Comparison of ENCODE assay signal across 10 cellular contexts in genomic region chr7:123769371-123769770, GRCh38. TPM values are rescaled to one million over a fixed set of nuclear protein-coding genes. Genes with fewer than 3 reads are reported as not detected.
DNase-seq lines count a peak whose midpoint lies in the region; ATAC-seq and TF ChIP-seq lines count a peak whose summit lies in the region.
"Had no signal": no experiment of that assay in that cellular context is flagged by ENCODE, and none has a peak within 500 bp of the region (broad histone marks: within the 10 kb centered on the region; RNA-seq: fewer than 3 reads in every experiment).

No MANE protein-coding gene starts in this region.

- no peak for TF ChIP-seq CTCF in thoracic aorta (IDR thresholded peaks at IDR 0.05)

- peak overlapping the region; percentile 36 for H3K4me3 ChIP-seq in SJCRH30
- H3K4me3 ChIP-seq in thoracic aorta: peak overlapping the region; percentile 52

- H3K27me3 ChIP-seq in SJCRH30 (no peaks in the 10 kb centered on the region), thoracic aorta (replicated peaks; ENCODE audit: insufficient read depth) (no peaks in the 10 kb centered on the region)

- DNase-seq in NCI-H748 (lab: John Stamatoyannopoulos, UW; ENCODE audit: unreplicated experiment) (peak; percentile 44), NCI-H748 treated with DMSO at 0.1 percent for 48 hours (lab: John Stamatoyannopoulos, UW) (no peak), SJCRH30 (peak; percentile 79 to 80), foreskin melanocyte (peak; percentile 33), thoracic aorta (ENCODE audit: low spot score) (no peak), COR-L47 (lab: John Stamatoyannopoulos, UW) (no peak)
- no peak for DNase-seq in activated naive CD4-positive, alpha-beta T cell treated with anti-CD3 and anti-CD28 coated beads for 36 hours
- no peak for DNase-seq in stimulated activated CD4-positive, alpha-beta T cell treated with anti-CD3 and anti-CD28 coated beads, Interleukin-1b, Interleukin-23, amount 100 ng/mL, for 48 hours
- DNase-seq: activated CD8-positive, alpha-beta memory T cell treated with anti-CD3 and anti-CD28 coated beads, Interleukin-2, amount 50 U/mL, for 4 hours; effector CD8-positive, alpha-beta T cell had no signal

- no peak overlapping the region for H3K4me3 Mint-ChIP-seq in activated naive CD4-positive, alpha-beta T cell treated with anti-CD3 and anti-CD28 coated beads for 36 hours

- H3K36me3 ChIP-seq in SJCRH30 (no peaks in the 10 kb centered on the region), thoracic aorta (no peaks in the 10 kb centered on the region)

- no peaks in the 10 kb centered on the region for H3K36me3 Mint-ChIP-seq in activated naive CD4-positive, alpha-beta T cell treated with anti-CD3 and anti-CD28 coated beads for 36 hours (ENCODE audit: low read depth)

- H3K27ac ChIP-seq in SJCRH30 (peak overlapping the region; percentile 42), thoracic aorta (no peak overlapping the region)

- H3K4me1 Mint-ChIP-seq in activated naive CD4-positive, alpha-beta T cell treated with anti-CD3 and anti-CD28 coated beads for 36 hours (ENCODE audit: low read depth): peaks cover 5% of the 10 kb centered on the region

- peaks cover 5% of the 10 kb centered on the region for H3K27me3 Mint-ChIP-seq in activated naive CD4-positive, alpha-beta T cell treated with anti-CD3 and anti-CD28 coated beads for 36 hours (ENCODE audit: low read depth)

- intact Hi-C loops in activated naive CD4-positive, alpha-beta T cell treated with anti-CD3 and anti-CD28 coated beads for 36 hours (cut with micrococcal nuclease): no loop called here

- H3K27ac Mint-ChIP-seq in activated naive CD4-positive, alpha-beta T cell treated with anti-CD3 and anti-CD28 coated beads for 36 hours: no peak overlapping the region

- peaks cover 11% of the 10 kb centered on the region for H3K4me1 ChIP-seq in SJCRH30
- H3K4me1 ChIP-seq in thoracic aorta (ENCODE audit: control insufficient read depth in 1 of 2, low read depth in 2 of 2): no peaks in the 10 kb centered on the region

- ATAC-seq in thoracic aorta (ENCODE audit: insufficient number of reproducible peaks, low FRiP score, low read depth): peak; percentile 90

- H3K9me3 ChIP-seq in SJCRH30 (replicated peaks) (no peaks in the 10 kb centered on the region), thoracic aorta (no peaks in the 10 kb centered on the region)

- H3K9me3 Mint-ChIP-seq in activated naive CD4-positive, alpha-beta T cell treated with anti-CD3 and anti-CD28 coated beads for 36 hours: no peaks in the 10 kb centered on the region

- CTCF ChIA-PET in activated naive CD4-positive, alpha-beta T cell treated with anti-CD3 and anti-CD28 coated beads for 36 hours (lab: Charles Lee): interaction anchor here (0.6 to 1.0 kb wide), 3 partner anchors 28 to 580 kb away, joined by 3 to 4 read pairs (median 4); no protein-coding TSS in a partner anchor

RNA-seq across cellular contexts. Expression of gene WASL, which starts 20.6 kb away (rescaled TPM):
- 25.4 and 26.4 TPM in 2 replicates for total RNA-seq in SJCRH30 (2014; rRNA removed; shearing (Covaris generic))
- 10 to 100 TPM; 37.2 to 43.5 TPM for total RNA-seq in thoracic aorta
- total RNA-seq in activated naive CD4-positive, alpha-beta T cell treated with anti-CD3 and anti-CD28 coated beads for 36 hours: 1 to 10 TPM; 3.7 to 3.8 TPM

Comparison
In these comparisons a context has a peak if more than half of its experiments do, and no peak if none do; other contexts are left out.
1. DNase-seq: peak in NCI-H748 (single experiment), SJCRH30 (2 of 2) and foreskin melanocyte (single experiment); none in NCI-H748 treated with DMSO at 0.1 percent for 48 hours (single experiment), thoracic aorta (single experiment), activated naive CD4-positive, alpha-beta T cell treated with anti-CD3 and anti-CD28 coated beads for 36 hours (single experiment), stimulated activated CD4-positive, alpha-beta T cell treated with anti-CD3 and anti-CD28 coated beads, Interleukin-1b, Interleukin-23, amount 100 ng/mL, for 48 hours (single experiment) and COR-L47 (single experiment).